ENCODE assay signal across 18 cellular contexts in genomic region chr5:123746683-123747360, GRCh38.
"Had no signal": no experiment of that assay in that cellular context is flagged by ENCODE, and none has a peak within 500 bp of the region (broad histone marks: within the 10 kb centered on the region; RNA-seq: fewer than 3 reads in every experiment).

No MANE protein-coding gene starts in this region.

- H3K27me3 Mint-ChIP-seq: activated naive CD4-positive, alpha-beta T cell treated with anti-CD3 and anti-CD28 coated beads, Interleukin-2, amount 10 ng/mL, durations not matched to agents 7 days and 5 days; T-cell had no signal

- H3K36me3 Mint-ChIP-seq: activated naive CD4-positive, alpha-beta T cell treated with anti-CD3 and anti-CD28 coated beads, Interleukin-2, amount 10 ng/mL, durations not matched to agents 7 days and 5 days; stimulated activated effector memory CD8-positive, alpha-beta T cell treated with anti-CD3 and anti-CD28 coated beads, Interleukin-12 subunit alpha, Interleukin-12 subunit beta, amount 100 ng/mL, for 72 hours; T-cell had no signal

- ATAC-seq: foreskin keratinocyte; stimulated activated effector memory CD8-positive, alpha-beta T cell treated with anti-CD3 and anti-CD28 coated beads, Interleukin-12 subunit alpha, Interleukin-12 subunit beta, amount 100 ng/mL, for 72 hours; T-cell; upper lobe of right lung had no signal

- H3K27ac ChIP-seq: ascending aorta, esophagus muscularis mucosa, foreskin keratinocyte, left ventricle myocardium inferior, thoracic aorta, upper lobe of right lung had no signal

- H3K4me3 ChIP-seq: ascending aorta, esophagus muscularis mucosa, left ventricle myocardium inferior, pancreas, thoracic aorta, upper lobe of right lung had no signal

- H3K4me3 Mint-ChIP-seq: activated naive CD4-positive, alpha-beta T cell treated with anti-CD3 and anti-CD28 coated beads, Interleukin-2, amount 10 ng/mL, durations not matched to agents 7 days and 5 days; nephron; stimulated activated effector memory CD8-positive, alpha-beta T cell treated with anti-CD3 and anti-CD28 coated beads, Interleukin-12 subunit alpha, Interleukin-12 subunit beta, amount 100 ng/mL, for 72 hours; T-cell had no signal

- H3K36me3 ChIP-seq: ascending aorta, esophagus muscularis mucosa, left ventricle myocardium inferior, pancreas, thoracic aorta, upper lobe of right lung had no signal

- H3K4me1 ChIP-seq: ascending aorta, esophagus muscularis mucosa, foreskin keratinocyte, left ventricle myocardium inferior, pancreas, upper lobe of right lung had no signal

- H3K9me3 ChIP-seq: ascending aorta, esophagus muscularis mucosa, left ventricle myocardium inferior, pancreas, thoracic aorta, upper lobe of right lung had no signal

- H3K4me1 Mint-ChIP-seq: activated naive CD4-positive, alpha-beta T cell treated with anti-CD3 and anti-CD28 coated beads, Interleukin-2, amount 10 ng/mL, durations not matched to agents 7 days and 5 days; stimulated activated effector memory CD8-positive, alpha-beta T cell treated with anti-CD3 and anti-CD28 coated beads, Interleukin-12 subunit alpha, Interleukin-12 subunit beta, amount 100 ng/mL, for 72 hours; T-cell had no signal

- H3K9me3 Mint-ChIP-seq: activated naive CD4-positive, alpha-beta T cell treated with anti-CD3 and anti-CD28 coated beads, Interleukin-2, amount 10 ng/mL, durations not matched to agents 7 days and 5 days; nephron; stimulated activated effector memory CD8-positive, alpha-beta T cell treated with anti-CD3 and anti-CD28 coated beads, Interleukin-12 subunit alpha, Interleukin-12 subunit beta, amount 100 ng/mL, for 72 hours had no signal

- H3K27me3 ChIP-seq: ascending aorta, esophagus muscularis mucosa, foreskin keratinocyte, pancreas, upper lobe of right lung had no signal

- H3K27ac Mint-ChIP-seq: activated naive CD4-positive, alpha-beta T cell treated with anti-CD3 and anti-CD28 coated beads, Interleukin-2, amount 10 ng/mL, durations not matched to agents 7 days and 5 days; nephron; stimulated activated effector memory CD8-positive, alpha-beta T cell treated with anti-CD3 and anti-CD28 coated beads, Interleukin-12 subunit alpha, Interleukin-12 subunit beta, amount 100 ng/mL, for 72 hours; T-cell had no signal

- DNase-seq: activated CD4-positive, alpha-beta T cell treated with anti-CD3 and anti-CD28 coated beads, Interleukin-2, amount 50 U/mL, for 4 hours; activated CD4-positive, CD25-positive, alpha-beta regulatory T cell treated with anti-CD3 and anti-CD28 coated beads, Interleukin-2, amount 50 U/mL, for 72 hours; activated naive CD4-positive, alpha-beta T cell treated with anti-CD3 and anti-CD28 coated beads, Interleukin-2, amount 10 ng/mL, durations not matched to agents 7 days and 5 days; activated T-cell treated with anti-CD3 and anti-CD28 coated beads for 4 hours; foreskin keratinocyte; glutamatergic neuron; left ventricle myocardium inferior; mesenchymal stem cell; pancreas; stimulated activated CD4-positive, alpha-beta T cell treated with anti-CD3 and anti-CD28 coated beads, Interleukin-12 subunit alpha, Interleukin-12 subunit beta, amount 100 ng/mL, for 4 hours; stimulated activated CD4-positive, alpha-beta T cell treated with anti-CD3 and anti-CD28 coated beads, Interleukin-2, amount 100 ng/mL, for 24 hours; T-cell; upper lobe of right lung had no signal
